20 cellular contexts compared by ENCODE assay signal in the genomic region with DNA sequence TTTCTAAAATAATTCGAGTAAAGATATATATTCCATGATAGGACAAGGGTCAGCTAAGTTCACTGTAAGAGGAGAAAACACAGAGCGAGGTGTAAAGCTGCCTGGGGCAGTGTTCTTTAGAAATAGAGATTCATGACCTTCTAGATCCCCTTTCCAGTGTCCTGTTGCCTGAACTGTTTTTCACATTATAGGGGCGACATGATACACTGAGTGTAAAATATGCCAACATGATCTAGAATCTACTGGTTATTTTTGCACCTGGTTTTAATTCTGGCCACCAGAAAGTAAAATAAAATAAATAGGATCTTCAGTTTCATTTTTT.
DNase-seq lines count a peak whose midpoint lies in the region; ATAC-seq, FAIRE-seq and TF ChIP-seq lines count a peak whose summit lies in the region.
"Had no signal": no experiment of that assay in that cellular context is flagged by ENCODE, and none has a peak within 500 bp of the region (broad histone marks: within the 10 kb centered on the region; RNA-seq: fewer than 3 reads in every experiment).

No MANE protein-coding gene starts in this region.

- H3K4me3 ChIP-seq in GM23338 (no peak overlapping the region), astrocyte (ENCODE audit: insufficient read depth, low read depth, low read length) (no peak overlapping the region), hepatocyte (no peak overlapping the region), gastrocnemius medialis (peak overlapping the region; percentile 11 to 26 (median 20))
- H3K4me3 ChIP-seq: SJSA1, skin epidermis, vagina had no signal

- H3K4me2 ChIP-seq in GM23338 (no peak overlapping the region), astrocyte (ENCODE audit: low read length) (peak overlapping the region; percentile 40), hepatocyte (no peak overlapping the region)
- H3K4me2 ChIP-seq: KMS-11 had no signal

- H3K9ac ChIP-seq in astrocyte (ENCODE audit: low read length), result no peak overlapping the region
- H3K9ac ChIP-seq: KMS-11 had no signal

- H3K9me3 ChIP-seq in astrocyte (ENCODE audit: insufficient read depth, low read depth, low read length), result no peaks in the 10 kb centered on the region
- no peaks in the 10 kb centered on the region for H3K9me3 ChIP-seq in hepatocyte (ENCODE audit: low read depth)
- H3K9me3 ChIP-seq in gastrocnemius medialis, result no peaks in the 10 kb centered on the region
- H3K9me3 ChIP-seq: SJSA1, vagina had no signal

- no peaks in the 10 kb centered on the region for H3F3A ChIP-seq in GM23338 (replicated peaks; ENCODE audit: low read depth)

- H3K27ac ChIP-seq in GM23338 (ENCODE audit: low read depth) (0 out of 2 replicates have a peak overlapping the region, but pooled peaks have one; percentile 30), astrocyte (ENCODE audit: low read depth, low read length) (no peak overlapping the region), hepatocyte (no peak overlapping the region), gastrocnemius medialis (peak overlapping the region in 3 of 4 donors; percentile 20 to 65 (median 40))
- H3K27ac ChIP-seq: KMS-11, SJSA1, vagina had no signal

- no peak overlapping the region for H3K4me3 Mint-ChIP-seq in GM23338
- H3K4me3 Mint-ChIP-seq in astrocyte (ENCODE audit: unreplicated experiment), result no peak overlapping the region
- H3K4me3 Mint-ChIP-seq: effector memory CD8-positive, alpha-beta T cell had no signal

- H4K20me1 ChIP-seq in GM23338 (replicated peaks; ENCODE audit: insufficient read depth) (no peaks in the 10 kb centered on the region), astrocyte (ENCODE audit: insufficient read depth, low read length) (no peaks in the 10 kb centered on the region), hepatocyte (ENCODE audit: insufficient read depth, poor library complexity, severe bottlenecking) (no peaks in the 10 kb centered on the region)

- no peaks in the 10 kb centered on the region for H3K36me3 ChIP-seq in GM23338 (ENCODE audit: insufficient read depth)
- H3K36me3 ChIP-seq in astrocyte (ENCODE audit: insufficient read depth, low read length), result no peaks in the 10 kb centered on the region
- H3K36me3 ChIP-seq in hepatocyte (replicated peaks; ENCODE audit: insufficient read depth, low read depth), result no peaks in the 10 kb centered on the region
- no peaks in the 10 kb centered on the region for H3K36me3 ChIP-seq in gastrocnemius medialis
- H3K36me3 ChIP-seq: SJSA1, vagina had no signal

- no peak for TF ChIP-seq CTCF in GM23338 (conservative IDR thresholded peaks at IDR 0.05; ENCODE audit: low read depth in 2 of 2)
- no peak for TF ChIP-seq CTCF in astrocyte (IDR thresholded peaks at IDR 0.05; ENCODE audit: insufficient read depth, low read depth, low read length)
- no peak for TF ChIP-seq CTCF in hepatocyte (IDR thresholded peaks at IDR 0.05; ENCODE audit: poor library complexity)
- no peak for TF ChIP-seq CTCF in gastrocnemius medialis (IDR thresholded peaks at IDR 0.05 in 4 of 5, conservative IDR thresholded peaks at IDR 0.05 in 1 of 5)

- in situ Hi-C loops in gastrocnemius medialis (cut with MboI; ENCODE audit: low sequenced_read_pairs in 4 of 4), result no loop called here

- no peak for FAIRE-seq in astrocyte (lab: Jason Lieb, UNC)
- FAIRE-seq: GM19239 had no signal

- H3K27me3 Mint-ChIP-seq in GM23338 (ENCODE audit: insufficient read depth, low read depth, poor library complexity) (no peaks in the 10 kb centered on the region), astrocyte (ENCODE audit: low read depth, unreplicated experiment) (no peaks in the 10 kb centered on the region)
- H3K27me3 Mint-ChIP-seq: effector memory CD8-positive, alpha-beta T cell had no signal

- intact Hi-C loops in gastrocnemius medialis (cut with DNase I; ENCODE audit: low total_unique reads), result no loop called here

- H3K4me1 Mint-ChIP-seq in GM23338, result peaks cover 6% of the 10 kb centered on the region; the same call in 1 of the 3 replicates
- H3K4me1 Mint-ChIP-seq in astrocyte (ENCODE audit: low read depth, unreplicated experiment), result peaks cover 6% of the 10 kb centered on the region

- no peak for TF ChIP-seq POLR2A in gastrocnemius medialis (IDR thresholded peaks at IDR 0.05)

- H3K36me3 Mint-ChIP-seq in GM23338 (ENCODE audit: low read depth), result no peaks in the 10 kb centered on the region
- H3K36me3 Mint-ChIP-seq in astrocyte (ENCODE audit: low read depth, unreplicated experiment), result no peaks in the 10 kb centered on the region

- H3K9me2 ChIP-seq in GM23338 (ENCODE audit: insufficient read depth) (peaks cover 8% of the 10 kb centered on the region; the same call in 1 of the 2 replicates), hepatocyte (replicated peaks; ENCODE audit: insufficient read depth) (no peaks in the 10 kb centered on the region)

- H3K27ac Mint-ChIP-seq in GM23338, result no peak overlapping the region
- H3K27ac Mint-ChIP-seq in astrocyte (ENCODE audit: unreplicated experiment), result no peak overlapping the region
- H3K27ac Mint-ChIP-seq: effector memory CD8-positive, alpha-beta T cell had no signal

- H3K27me3 ChIP-seq in GM23338 (ENCODE audit: insufficient read depth), result no peaks in the 10 kb centered on the region
- H3K27me3 ChIP-seq in astrocyte (ENCODE audit: insufficient read depth, low read length), result no peaks in the 10 kb centered on the region
- no peaks in the 10 kb centered on the region for H3K27me3 ChIP-seq in hepatocyte
- H3K27me3 ChIP-seq in gastrocnemius medialis, result no peaks in the 10 kb centered on the region
- H3K27me3 ChIP-seq: SJSA1, vagina had no signal

- H2AFZ ChIP-seq in GM23338, result peak overlapping the region; percentile 33; the same call in 1 of the 2 replicates
- H2AFZ ChIP-seq in astrocyte (ENCODE audit: low read depth, low read length), result no peak overlapping the region
- H2AFZ ChIP-seq in hepatocyte, result peak overlapping the region; percentile 2

- H3K9me3 Mint-ChIP-seq in GM23338 (no peaks in the 10 kb centered on the region), astrocyte (ENCODE audit: unreplicated experiment) (no peaks in the 10 kb centered on the region)

- DNase-seq in GM23338 (ENCODE audit: low spot score), result no peak
- no peak for DNase-seq in astrocyte (ENCODE audit: low read depth)
- DNase-seq in hepatocyte (ENCODE audit: low spot score), result no peak
- DNase-seq in gastrocnemius medialis, result no peak
- DNase-seq in stimulated activated CD4-positive, alpha-beta T cell treated with anti-CD3 and anti-CD28 coated beads, Interleukin-4, amount 100 ng/mL, for 4 hours, result no peak
- DNase-seq in NCI-H1436 treated with DMSO at 0.1 percent for 48 hours (lab: John Stamatoyannopoulos, UW), result no peak
- DNase-seq: activated CD4-positive, CD25-positive, alpha-beta regulatory T cell; AML-193; central memory CD4-positive, alpha-beta T cell; effector memory CD8-positive, alpha-beta T cell; NCI-H524 treated with DMSO at 0.1 percent for 48 hours; nucleus accumbens; stimulated activated CD4-positive, alpha-beta T cell treated with anti-CD3 and anti-CD28 coated beads, Interleukin-4, amount 100 ng/mL, for 1 hour had no signal

- 42% methylated on average over 3 of the region's 3 CpGs for WGBS in hepatocyte (ENCODE audit: low lambda C conversion rate, missing lambda C conversion rate)

- ATAC-seq in GM23338, result no peak
- peak; percentile 36 to 64 for ATAC-seq in gastrocnemius medialis
- no peak for ATAC-seq in HG02852 (IDR thresholded peaks at IDR 0.05; ENCODE audit: unreplicated experiment)
- ATAC-seq in HG03460 (IDR thresholded peaks at IDR 0.05; ENCODE audit: unreplicated experiment), result no peak
- ATAC-seq: effector memory CD8-positive, alpha-beta T cell had no signal

- H3K4me1 ChIP-seq in GM23338 (ENCODE audit: insufficient read depth), result 0 out of 2 replicates have a peak, but pooled peaks cover 3% of the 10 kb centered on the region
- H3K4me1 ChIP-seq in astrocyte (ENCODE audit: insufficient read depth, low read length), result peaks cover 11% of the 10 kb centered on the region
- peaks cover 10% of the 10 kb centered on the region for H3K4me1 ChIP-seq in hepatocyte (ENCODE audit: insufficient read depth)
- H3K4me1 ChIP-seq in gastrocnemius medialis, result peaks cover 38 to 43% of the 10 kb centered on the region in 2 donors

- H3K79me2 ChIP-seq in GM23338 (replicated peaks; ENCODE audit: insufficient read depth), result no peaks in the 10 kb centered on the region
- no peaks in the 10 kb centered on the region for H3K79me2 ChIP-seq in astrocyte (ENCODE audit: insufficient read depth, low read length)
- no peaks in the 10 kb centered on the region for H3K79me2 ChIP-seq in hepatocyte

TF ChIP-seq in GM23338, 12 proteins besides CTCF, POLR2A, EP300 and RAD21 (continues in another document):
- TF ChIP-seq, protein P1, sequence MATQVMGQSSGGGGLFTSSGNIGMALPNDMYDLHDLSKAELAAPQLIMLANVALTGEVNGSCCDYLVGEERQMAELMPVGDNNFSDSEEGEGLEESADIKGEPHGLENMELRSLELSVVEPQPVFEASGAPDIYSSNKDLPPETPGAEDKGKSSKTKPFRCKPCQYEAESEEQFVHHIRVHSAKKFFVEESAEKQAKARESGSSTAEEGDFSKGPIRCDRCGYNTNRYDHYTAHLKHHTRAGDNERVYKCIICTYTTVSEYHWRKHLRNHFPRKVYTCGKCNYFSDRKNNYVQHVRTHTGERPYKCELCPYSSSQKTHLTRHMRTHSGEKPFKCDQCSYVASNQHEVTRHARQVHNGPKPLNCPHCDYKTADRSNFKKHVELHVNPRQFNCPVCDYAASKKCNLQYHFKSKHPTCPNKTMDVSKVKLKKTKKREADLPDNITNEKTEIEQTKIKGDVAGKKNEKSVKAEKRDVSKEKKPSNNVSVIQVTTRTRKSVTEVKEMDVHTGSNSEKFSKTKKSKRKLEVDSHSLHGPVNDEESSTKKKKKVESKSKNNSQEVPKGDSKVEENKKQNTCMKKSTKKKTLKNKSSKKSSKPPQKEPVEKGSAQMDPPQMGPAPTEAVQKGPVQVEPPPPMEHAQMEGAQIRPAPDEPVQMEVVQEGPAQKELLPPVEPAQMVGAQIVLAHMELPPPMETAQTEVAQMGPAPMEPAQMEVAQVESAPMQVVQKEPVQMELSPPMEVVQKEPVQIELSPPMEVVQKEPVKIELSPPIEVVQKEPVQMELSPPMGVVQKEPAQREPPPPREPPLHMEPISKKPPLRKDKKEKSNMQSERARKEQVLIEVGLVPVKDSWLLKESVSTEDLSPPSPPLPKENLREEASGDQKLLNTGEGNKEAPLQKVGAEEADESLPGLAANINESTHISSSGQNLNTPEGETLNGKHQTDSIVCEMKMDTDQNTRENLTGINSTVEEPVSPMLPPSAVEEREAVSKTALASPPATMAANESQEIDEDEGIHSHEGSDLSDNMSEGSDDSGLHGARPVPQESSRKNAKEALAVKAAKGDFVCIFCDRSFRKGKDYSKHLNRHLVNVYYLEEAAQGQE (IDR thresholded peaks at IDR 0.05; ENCODE audit: unreplicated experiment), result no peak
- TF ChIP-seq ZNF114 (CRISPR knock-in tag; IDR thresholded peaks at IDR 0.05), result no peak
- TF ChIP-seq STAT1 (IDR thresholded peaks at IDR 0.05; ENCODE audit: unreplicated experiment), result no peak

Comparison
In these comparisons a context has a peak if more than half of its experiments do, and no peak if none do; other contexts are left out.
1. ATAC-seq: peak in gastrocnemius medialis (2 of 2); none in GM23338 (single experiment), HG02852 (single experiment) and HG03460 (single experiment).
2. H3K27ac ChIP-seq: peak in GM23338 (single experiment) and gastrocnemius medialis (3 of 4); none in astrocyte (single experiment) and hepatocyte (single experiment).
3. H3K4me3 ChIP-seq: peak in gastrocnemius medialis (4 of 4); none in GM23338 (single experiment), astrocyte (single experiment) and hepatocyte (single experiment).